Comparison of ENCODE assay signal across 10 cellular contexts in genomic region chr6:105985816-105986632, GRCh38.
DNase-seq lines count a peak whose midpoint lies in the region; ATAC-seq, FAIRE-seq and TF ChIP-seq lines count a peak whose summit lies in the region.
"Had no signal": no experiment of that assay in that cellular context is flagged by ENCODE, and none has a peak within 500 bp of the region (broad histone marks: within the 10 kb centered on the region; RNA-seq: fewer than 3 reads in every experiment).

No MANE protein-coding gene starts in this region.

- BruUV-seq in endothelial cell of umbilical vein (replicated peaks; lab: Mats Ljungman, UMichigan) = no TSS peak

- intact Hi-C loops in Right ventricle myocardium superior (cut with DNase I) (no loop called here), cardiac septum (cut with DNase I) (no loop called here), endothelial cell of umbilical vein (cut with micrococcal nuclease) (no loop called here)

- ATAC-seq in Right ventricle myocardium superior (ENCODE audit: poor library complexity) (peak; percentile 60), GM18858 (IDR thresholded peaks at IDR 0.05; ENCODE audit: unreplicated experiment) (no peak)
- ATAC-seq: HCT116 had no signal

- no peak for FAIRE-seq in endothelial cell of umbilical vein (lab: Jason Lieb, UNC)
- FAIRE-seq: TTC549 had no signal

- H3K27me3 Mint-ChIP-seq in nephron (ENCODE audit: low read depth) = peaks cover 99% of the 10 kb centered on the region

- H3K36me3 ChIP-seq in endothelial cell of umbilical vein (ENCODE audit: control insufficient read depth in 2 of 2, extremely low read depth in 1 of 2, insufficient read depth in 2 of 2, low read length in 2 of 2) = no peaks in the 10 kb centered on the region
- H3K36me3 ChIP-seq in MG63 = no peaks in the 10 kb centered on the region

- peaks cover 8% of the 10 kb centered on the region for H3K9me3 Mint-ChIP-seq in nephron

- dilution Hi-C loops in endothelial cell of umbilical vein (cut with MboI; ENCODE audit: extremely low pct_ligation_motif_present, low sequenced_read_pairs) = no loop called here

- no peak for TF ChIP-seq CTCF in endothelial cell of umbilical vein (IDR thresholded peaks at IDR 0.05; ENCODE audit: extremely low read depth in 1 of 2, insufficient read depth in 1 of 2, low read depth in 1 of 2, low read length in 2 of 2)
- TF ChIP-seq CTCF in nephron (IDR thresholded peaks at IDR 0.05; ENCODE audit: unreplicated experiment in 3 of 3) = no peak

- no peak overlapping the region for H3K27ac ChIP-seq in endothelial cell of umbilical vein (ENCODE audit: insufficient read depth, low read depth, low read length)

- H3K36me3 Mint-ChIP-seq in nephron (ENCODE audit: low read depth) = no peaks in the 10 kb centered on the region

- CTCF ChIA-PET in endothelial cell of umbilical vein (lab: Charles Lee) = no interaction called here

- DNase-seq in Right ventricle myocardium superior (peak; percentile 45), cardiac septum (ENCODE audit: low spot score) (no peak), endothelial cell of umbilical vein (ENCODE audit: low read depth, low spot score) (no peak), MG63 (no peak), NCI-H2227 treated with DMSO at 0.1 percent for 48 hours (lab: John Stamatoyannopoulos, UW) (no peak), NCI-H345 (lab: John Stamatoyannopoulos, UW) (no peak)

- no peak overlapping the region for H3K4me2 ChIP-seq in endothelial cell of umbilical vein (ENCODE audit: insufficient read depth, low read length)

- no peaks in the 10 kb centered on the region for H3K79me2 ChIP-seq in endothelial cell of umbilical vein (ENCODE audit: control insufficient read depth, insufficient read depth, low read length)

- no peak overlapping the region for H3K4me3 ChIP-seq in endothelial cell of umbilical vein (replicated peaks in 1 of 3; ENCODE audit: insufficient read depth in 1 of 3, low read depth in 1 of 3, low read length in 3 of 3)
- no peak overlapping the region for H3K4me3 ChIP-seq in MG63

- no peaks in the 10 kb centered on the region for H3K9me3 ChIP-seq in endothelial cell of umbilical vein (replicated peaks; ENCODE audit: control insufficient read depth, insufficient read depth, low read length)
- H3K9me3 ChIP-seq in MG63 = no peaks in the 10 kb centered on the region

- no peaks in the 10 kb centered on the region for H4K20me1 ChIP-seq in endothelial cell of umbilical vein (replicated peaks; ENCODE audit: control insufficient read depth, extremely low read depth, insufficient read depth, low read length)

- H3K27me3 ChIP-seq in endothelial cell of umbilical vein (ENCODE audit: control insufficient read depth in 2 of 2, insufficient read depth in 2 of 2, low read length in 2 of 2) (peaks cover 72 to 80% of the 10 kb centered on the region in 2 experiments), MG63 (no peaks in the 10 kb centered on the region)

- peak overlapping the region; percentile 42 for H2AFZ ChIP-seq in endothelial cell of umbilical vein (ENCODE audit: low read depth, low read length)

- H3K27ac Mint-ChIP-seq in nephron = no peak overlapping the region

- peak overlapping the region; percentile 40 to 54 (median 50) for H3K4me3 Mint-ChIP-seq in nephron

- peaks cover 4% of the 10 kb centered on the region for H3K4me1 ChIP-seq in endothelial cell of umbilical vein (ENCODE audit: control insufficient read depth, extremely low read depth, insufficient read depth, low read length)

- H3K9ac ChIP-seq in endothelial cell of umbilical vein (replicated peaks; ENCODE audit: extremely low read depth, insufficient read depth, low read length) = no peak overlapping the region

- H3K4me1 Mint-ChIP-seq in nephron = peaks cover 4% of the 10 kb centered on the region

- no peak for TF ChIP-seq POLR2A in endothelial cell of umbilical vein (IDR thresholded peaks at IDR 0.05; ENCODE audit: low read depth, low read length)

- POLR2A ChIA-PET in endothelial cell of umbilical vein (lab: Charles Lee) = no interaction called here

- no peaks in the 10 kb centered on the region for H3K9me1 ChIP-seq in endothelial cell of umbilical vein (replicated peaks; ENCODE audit: control insufficient read depth, extremely low read depth, insufficient read depth, low read length)

TF ChIP-seq in endothelial cell of umbilical vein, 7 proteins besides CTCF, POLR2A, EP300 and RAD21:
- TF ChIP-seq MYC (IDR thresholded peaks at IDR 0.05; ENCODE audit: low read depth, low read length) (no peak), MAX (IDR thresholded peaks at IDR 0.05; ENCODE audit: insufficient read depth, insufficient read length) (no peak), POLR2AphosphoS5 (IDR thresholded peaks at IDR 0.05; ENCODE audit: insufficient read depth, low read depth, low read length) (no peak), EZH2 (IDR thresholded peaks at IDR 0.05; ENCODE audit: borderline replicate concordance, low read depth, low read length, severe bottlenecking) (peak; percentile 84), JUN (IDR thresholded peaks at IDR 0.05; ENCODE audit: borderline replicate concordance, insufficient read depth, insufficient read length, low read depth) (no peak)
